24 cellular contexts compared by ENCODE assay signal in the genomic region with DNA sequence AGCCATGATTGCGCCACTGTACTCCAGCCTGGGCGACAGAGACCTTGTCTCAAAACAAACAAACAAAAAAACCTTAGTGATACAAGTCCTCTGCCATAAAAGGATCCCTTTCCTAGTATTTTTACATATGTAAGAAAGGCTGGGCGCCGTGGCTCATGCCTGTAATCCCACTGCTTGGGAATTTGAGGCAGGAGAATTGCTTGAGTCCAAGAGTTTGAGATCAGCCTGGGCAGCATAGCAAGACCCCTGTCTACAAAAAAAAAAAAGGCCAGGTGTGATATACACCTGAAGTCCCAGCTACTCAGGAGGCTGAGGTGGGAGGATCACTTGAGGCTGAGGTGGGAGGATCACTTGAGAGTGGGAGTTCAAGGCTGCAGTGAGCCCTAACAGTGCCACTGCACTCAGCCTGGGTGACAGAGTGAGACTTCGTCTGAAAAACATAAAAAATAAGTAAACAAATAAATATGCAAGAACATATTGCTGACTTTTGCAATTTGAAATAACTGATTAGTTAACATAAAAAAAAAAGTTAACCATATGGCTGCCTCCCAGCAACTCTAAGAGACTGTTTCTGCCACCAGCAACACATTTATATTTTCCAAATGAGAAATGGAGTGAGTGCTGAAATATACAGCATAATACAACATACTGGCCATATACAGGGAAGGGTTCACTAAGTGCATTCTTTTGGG.
"Had no signal": no experiment of that assay in that cellular context is flagged by ENCODE, and none has a peak within 500 bp of the region (broad histone marks: within the 10 kb centered on the region; RNA-seq: fewer than 3 reads in every experiment).

No MANE protein-coding gene starts in this region.

- H3K9me3 ChIP-seq: adrenal gland, ascending aorta, lower lobe of right lung, sigmoid colon, transverse colon, uterus had no signal

- H3K4me1 ChIP-seq: adrenal gland, ascending aorta, uterus had no signal

- H3K9me3 Mint-ChIP-seq: activated T-helper 1 cell treated with anti-CD3 and anti-CD28 coated beads, Interleukin-12 subunit alpha, Interleukin-12 subunit beta, Interleukin-2, Interleukin-4 antibody, amounts not matched to agents 30 ng/mL and 10 ng/mL and 1 ng/mL, durations not matched to agents 14 hours and 24 hours and 36 hours; immature natural killer cell; naive B cell; stimulated activated memory B cell treated with anti-CD40 and anti-IgM and Interleukin-4, amounts not matched to agents 10 μg/mL and 1 μg/mL and 100 μg/mL, for 72 hours had no signal

- H3K27ac Mint-ChIP-seq: stimulated activated memory B cell treated with anti-CD40 and anti-IgM and Interleukin-4, amounts not matched to agents 10 μg/mL and 1 μg/mL and 100 μg/mL, for 72 hours had no signal

- H3K4me3 Mint-ChIP-seq: activated naive CD8-positive, alpha-beta T cell; activated T-helper 1 cell treated with anti-CD3 and anti-CD28 coated beads, Interleukin-12 subunit alpha, Interleukin-12 subunit beta, Interleukin-2, Interleukin-4 antibody, amounts not matched to agents 30 ng/mL and 10 ng/mL and 1 ng/mL, durations not matched to agents 14 hours and 24 hours and 36 hours; immature natural killer cell; naive B cell; stimulated activated memory B cell treated with anti-CD40 and anti-IgM and Interleukin-4, amounts not matched to agents 10 μg/mL and 1 μg/mL and 100 μg/mL, for 72 hours had no signal

- H3K4me3 ChIP-seq: adrenal gland, ascending aorta, lower lobe of right lung, sigmoid colon, smooth muscle cell, transverse colon, uterus had no signal

- H3K36me3 ChIP-seq: adrenal gland, ascending aorta, brain microvascular endothelial cell, lower lobe of right lung, sigmoid colon, transverse colon, uterus had no signal

- H3K27me3 Mint-ChIP-seq: activated naive CD8-positive, alpha-beta T cell; naive B cell; stimulated activated memory B cell treated with anti-CD40 and anti-IgM and Interleukin-4, amounts not matched to agents 10 μg/mL and 1 μg/mL and 100 μg/mL, for 72 hours had no signal

- ATAC-seq: foreskin keratinocyte; left lobe of liver; lower lobe of right lung; stimulated activated memory B cell treated with anti-CD40 and anti-IgM and Interleukin-4, amounts not matched to agents 10 μg/mL and 1 μg/mL and 100 μg/mL, for 72 hours had no signal

- DNase-seq: activated CD4-positive, alpha-beta T cell treated with anti-CD3 and anti-CD28 coated beads, Interleukin-2, amount 50 U/mL, for 48 hours; activated gamma-delta T cell treated with Interleukin-2 at 50 U/mL for 16 hours; adrenal gland; brain microvascular endothelial cell; caudate nucleus; dermis blood vessel endothelial cell; effector memory CD4-positive, alpha-beta T cell; foreskin keratinocyte; immature natural killer cell; lower lobe of right lung; mesendoderm; naive B cell; occipital lobe; sigmoid colon; stimulated activated CD4-positive, alpha-beta T cell treated with anti-CD3 and anti-CD28 coated beads, Interleukin-15, amount 100 ng/mL, for 24 hours; transverse colon; uterus; WERI-Rb-1 had no signal

- H3K27me3 ChIP-seq: adrenal gland, ascending aorta, brain microvascular endothelial cell, foreskin keratinocyte, sigmoid colon, transverse colon, uterus had no signal

- H3K27ac ChIP-seq: adrenal gland, ascending aorta, brain microvascular endothelial cell, foreskin keratinocyte, lower lobe of right lung, sigmoid colon, transverse colon, uterus, WERI-Rb-1 had no signal

- H3K36me3 Mint-ChIP-seq: activated naive CD8-positive, alpha-beta T cell; immature natural killer cell; naive B cell had no signal
